24 cellular contexts compared by ENCODE assay signal in the genomic region with DNA sequence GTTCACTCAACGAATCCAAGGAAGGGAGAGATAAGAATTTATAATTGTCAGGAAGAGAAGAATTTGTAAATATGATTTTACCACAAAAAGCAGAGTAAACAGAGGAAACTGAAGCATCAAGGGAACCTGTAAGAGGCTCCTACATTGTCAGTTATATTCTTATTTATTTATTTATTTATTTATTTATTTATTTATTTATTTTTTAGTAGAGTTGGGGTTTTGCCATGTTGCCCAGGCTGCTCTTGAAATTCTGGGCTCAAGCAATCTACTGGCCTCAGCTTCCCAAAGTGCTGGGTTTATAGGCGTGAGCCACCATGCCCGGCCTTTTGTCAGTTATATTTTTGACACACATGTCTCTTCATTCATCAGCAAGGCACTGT. TPM values are rescaled to one million over a fixed set of nuclear protein-coding genes. Genes with fewer than 3 reads are reported as not detected.
A peak's percentile ranks its signal among the peaks of the same experiment; 100 is the strongest.
DNase-seq lines count a peak whose midpoint lies in the region; ATAC-seq and TF ChIP-seq lines count a peak whose summit lies in the region.
"Had no signal": no experiment of that assay in that cellular context is flagged by ENCODE, and none has a peak within 500 bp of the region (broad histone marks: within the 10 kb centered on the region; RNA-seq: fewer than 3 reads in every experiment).

No MANE protein-coding gene starts in this region.

- no peak overlapping the region for H3K4me3 ChIP-seq in OCI-LY3 (ENCODE audit: low read length)
- H3K4me3 ChIP-seq: coronary artery, thyroid gland had no signal

- no peak overlapping the region for H2AFZ ChIP-seq in OCI-LY3 (ENCODE audit: low read depth, low read length)

- H3K4me1 Mint-ChIP-seq in CD14-positive monocyte = peaks cover 54% of the 10 kb centered on the region
- H3K4me1 Mint-ChIP-seq: endodermal cell had no signal

- peaks cover 4 to 6% of the 10 kb centered on the region in 2 donors for H3K36me3 Mint-ChIP-seq in CD14-positive monocyte
- H3K36me3 Mint-ChIP-seq: CD4-positive, CD25-positive, alpha-beta regulatory T cell; T-cell had no signal

- H3K9ac ChIP-seq in OCI-LY3 (ENCODE audit: low read length) = no peak overlapping the region

- peak overlapping the region in 6 of 7 donors; percentile 32 to 75 (median 65) for H3K27ac Mint-ChIP-seq in CD14-positive monocyte
- H3K27ac Mint-ChIP-seq: activated CD4-positive, alpha-beta T cell treated with anti-CD3 and anti-CD28 coated beads for 36 hours; CD4-positive, CD25-positive, alpha-beta regulatory T cell; endodermal cell; progenitor cell of endocrine pancreas; T-cell had no signal

- intact Hi-C loops in CD14-positive monocyte (cut with micrococcal nuclease) = no loop called here

- no peaks in the 10 kb centered on the region for H4K20me1 ChIP-seq in OCI-LY3 (ENCODE audit: insufficient read depth, low read length)

- H3K79me2 ChIP-seq in OCI-LY3 (ENCODE audit: low read length) = no peaks in the 10 kb centered on the region

- H3K36me3 ChIP-seq in OCI-LY3 (replicated peaks; ENCODE audit: low read depth, low read length) = no peaks in the 10 kb centered on the region
- H3K36me3 ChIP-seq: thyroid gland had no signal

- peaks cover 27% of the 10 kb centered on the region for H3K4me1 ChIP-seq in OCI-LY3 (ENCODE audit: low read length)
- H3K4me1 ChIP-seq: thyroid gland had no signal

- H3K4me2 ChIP-seq in OCI-LY3 (ENCODE audit: low read length) = peak overlapping the region; percentile 89

- ATAC-seq in GM21528 (IDR thresholded peaks at IDR 0.05; ENCODE audit: low FRiP score, unreplicated experiment) (peak; percentile 28), HG03280 (IDR thresholded peaks at IDR 0.05; ENCODE audit: unreplicated experiment) (peak; percentile 17), HG03457 (IDR thresholded peaks at IDR 0.05; ENCODE audit: unreplicated experiment) (no peak)
- ATAC-seq: left ventricle myocardium superior, PC-3 had no signal

- TF ChIP-seq CTCF in CD14-positive monocyte (IDR thresholded peaks at IDR 0.05) (no peak), OCI-LY3 (IDR thresholded peaks at IDR 0.05; ENCODE audit: low read depth, low read length) (no peak)

- H3K27ac ChIP-seq in OCI-LY3 (ENCODE audit: low read length) = no peak overlapping the region
- H3K27ac ChIP-seq: coronary artery, thyroid gland had no signal

- H3K27me3 Mint-ChIP-seq in CD14-positive monocyte (ENCODE audit: low read depth in 3 of 3) = peaks cover 0 to 12% (median 1%) of the 10 kb centered on the region in 3 donors

- H3K4me3 Mint-ChIP-seq in CD14-positive monocyte = no peak overlapping the region
- H3K4me3 Mint-ChIP-seq: activated CD4-positive, alpha-beta T cell treated with anti-CD3 and anti-CD28 coated beads for 36 hours; CD4-positive, CD25-positive, alpha-beta regulatory T cell; endodermal cell; T-cell had no signal

- H3K9me3 Mint-ChIP-seq in CD14-positive monocyte = peaks cover 0 to 2% (median 0%) of the 10 kb centered on the region in 7 donors
- H3K9me3 Mint-ChIP-seq: endodermal cell, T-cell had no signal

- H3K27me3 ChIP-seq in OCI-LY3 (ENCODE audit: low read depth, low read length) = peaks cover 71% of the 10 kb centered on the region
- H3K27me3 ChIP-seq: thyroid gland had no signal

- H3K9me3 ChIP-seq in OCI-LY3 (ENCODE audit: insufficient read depth, low read length) = no peaks in the 10 kb centered on the region
- H3K9me3 ChIP-seq: thyroid gland had no signal

- DNase-seq in CD14-positive monocyte (ENCODE audit: low spot score) (no peak), COR-L47 (lab: John Stamatoyannopoulos, UW) (no peak), iPS-NIHi7 (ENCODE audit: extremely low spot score) (no peak), NCI-H510A treated with DMSO at 0.1 percent for 48 hours (lab: John Stamatoyannopoulos, UW) (no peak)
- DNase-seq: activated CD4-positive, alpha-beta T cell treated with anti-CD3 and anti-CD28 coated beads for 36 hours; endodermal cell; glutamatergic neuron; left ventricle myocardium superior; NCI-H2171 treated with DMSO at 0.1 percent for 48 hours; PC-3; SHP77; stimulated activated CD4-positive, alpha-beta T cell treated with anti-CD3 and anti-CD28 coated beads, Interleukin-1b, Interleukin-23, amount 100 ng/mL, for 48 hours; stimulated activated naive CD4-positive, alpha-beta T cell treated with Interleukin-2 at 50 U/mL for 16 hours; T-cell; thyroid gland had no signal

RNA-seq across cellular contexts. Expression of a gene that starts 47.1 kb away (rescaled TPM):
- under 1 TPM; 0.09 to 0.42 TPM for polyA plus RNA-seq in CD14-positive monocyte
- polyA plus RNA-seq: fibroblast of lung, neural cell had no signal

RNA-seq across cellular contexts. Expression of a gene that starts 55.6 kb away (rescaled TPM):
- not detected for polyA plus RNA-seq in CD14-positive monocyte
- polyA plus RNA-seq: CD4-positive, CD25-positive, alpha-beta regulatory T cell; fibroblast of lung; neural cell had no signal
